27 cellular contexts compared by ENCODE assay signal in genomic region chr1:175678471-175678870, GRCh38.
DNase-seq lines count a peak whose midpoint lies in the region; ATAC-seq, FAIRE-seq and TF ChIP-seq lines count a peak whose summit lies in the region.
"Had no signal": no experiment of that assay in that cellular context is flagged by ENCODE, and none has a peak within 500 bp of the region (broad histone marks: within the 10 kb centered on the region; RNA-seq: fewer than 3 reads in every experiment).

No MANE protein-coding gene starts in this region.

- H4K8ac ChIP-seq in IMR-90 (ENCODE audit: low read depth in 2 of 2, low read length in 2 of 2): no peak overlapping the region

- no peak overlapping the region for H3K56ac ChIP-seq in IMR-90 (ENCODE audit: extremely low read depth, insufficient read depth, low read length)

- H2AFZ ChIP-seq in IMR-90 (replicated peaks; ENCODE audit: low read length, poor library complexity): peak overlapping the region; percentile 34
- H2AFZ ChIP-seq in endothelial cell of umbilical vein (ENCODE audit: low read depth, low read length): peak overlapping the region; percentile 34
- no peak overlapping the region for H2AFZ ChIP-seq in neural cell (ENCODE audit: low read depth, low read length)

- H3K9ac ChIP-seq in BLaER1 (no peak overlapping the region), IMR-90 (ENCODE audit: low read depth, low read length) (no peak overlapping the region), endothelial cell of umbilical vein (replicated peaks; ENCODE audit: extremely low read depth, insufficient read depth, low read length) (no peak overlapping the region), neural cell (ENCODE audit: low read length) (no peak overlapping the region)

- no peak overlapping the region for H3K23ac ChIP-seq in IMR-90 (ENCODE audit: low read depth, low read length)

- H2BK5ac ChIP-seq in IMR-90 (ENCODE audit: low read depth, low read length, poor library complexity, severe bottlenecking): no peak overlapping the region

- no peak for DNase-seq in IMR-90
- DNase-seq in endothelial cell of umbilical vein (ENCODE audit: low read depth, low spot score): peak; percentile 34
- no peak for DNase-seq in DMS79 (lab: John Stamatoyannopoulos, UW)
- DNase-seq in AG08396 (ENCODE audit: low spot score): no peak
- DNase-seq in activated CD4-positive, alpha-beta T cell treated with anti-CD3 and anti-CD28 coated beads, Interleukin-2, amount 10 ng/mL, durations not matched to agents 24 days and 14 days: no peak
- DNase-seq: 8988T; ACHN; C1 segment of cervical spinal cord; CD4-positive, alpha-beta memory T cell; COR-L47; DMS53; EL; GF-D8; NCI-H1092; NCI-H1417 treated with DMSO at 0.1 percent for 48 hours; NCI-H1694 treated with DMSO at 0.1 percent for 48 hours; NCI-H2081; NCI-H226; NCI-H510A; NCI-H69; SHP77 had no signal

- no peak for TF ChIP-seq RAD21 in IMR-90 (IDR thresholded peaks at IDR 0.05; ENCODE audit: low read length)
- no peak for TF ChIP-seq RAD21 in neural cell (conservative IDR thresholded peaks at IDR 0.05)

- H3K18ac ChIP-seq in IMR-90 (ENCODE audit: low read depth, low read length): no peak overlapping the region

- H3K36me3 ChIP-seq in BLaER1: no peaks in the 10 kb centered on the region
- H3K36me3 ChIP-seq in IMR-90 (ENCODE audit: control insufficient read depth, insufficient read depth, low read length): no peaks in the 10 kb centered on the region
- no peaks in the 10 kb centered on the region for H3K36me3 ChIP-seq in endothelial cell of umbilical vein (ENCODE audit: control insufficient read depth in 2 of 2, extremely low read depth in 1 of 2, insufficient read depth in 2 of 2, low read length in 2 of 2)
- no peaks in the 10 kb centered on the region for H3K36me3 ChIP-seq in neural cell (ENCODE audit: insufficient read depth, low read length)

- TF ChIP-seq EP300 in neural cell (conservative IDR thresholded peaks at IDR 0.05; ENCODE audit: poor library complexity, severe bottlenecking): no peak

- no peak overlapping the region for H2BK120ac ChIP-seq in IMR-90 (ENCODE audit: low read depth, low read length)

- no CpG with 5 or more reads among the region's 1 CpG for WGBS in IMR-90 (ENCODE audit: extremely low coverage in 2 of 2, insufficient read length in 1 of 2), 2 experiments

- H3K4me1 ChIP-seq in BLaER1 (peaks cover 62% of the 10 kb centered on the region), IMR-90 (ENCODE audit: control insufficient read depth, insufficient read depth, low read length) (no peaks in the 10 kb centered on the region), endothelial cell of umbilical vein (ENCODE audit: control insufficient read depth, extremely low read depth, insufficient read depth, low read length) (peaks cover 16% of the 10 kb centered on the region)

- BruUV-seq in IMR-90 (replicated peaks; lab: Mats Ljungman, UMichigan): no TSS peak
- no TSS peak for BruUV-seq in endothelial cell of umbilical vein (replicated peaks; lab: Mats Ljungman, UMichigan)

- H3K14ac ChIP-seq in IMR-90 (replicated peaks; ENCODE audit: low read depth, low read length): no peak overlapping the region

- H3K79me2 ChIP-seq in endothelial cell of umbilical vein (ENCODE audit: control insufficient read depth, insufficient read depth, low read length) (no peaks in the 10 kb centered on the region), neural cell (replicated peaks; ENCODE audit: insufficient read depth, low read length) (no peaks in the 10 kb centered on the region)

- no peaks in the 10 kb centered on the region for H3K36me3 Mint-ChIP-seq in activated CD4-positive, alpha-beta T cell treated with anti-CD3 and anti-CD28 coated beads, Interleukin-2, amount 10 ng/mL, durations not matched to agents 24 days and 14 days (ENCODE audit: low read depth)
- H3K36me3 Mint-ChIP-seq: CD4-positive, alpha-beta memory T cell had no signal

- intact Hi-C loops in IMR-90 (cut with micrococcal nuclease): no loop called here
- intact Hi-C loops in endothelial cell of umbilical vein (cut with micrococcal nuclease): loop anchor here (10.0 kb wide), 1 partner anchor 164 kb away; no protein-coding TSS in a partner anchor
- intact Hi-C loops in activated CD4-positive, alpha-beta T cell treated with anti-CD3 and anti-CD28 coated beads, Interleukin-2, amount 10 ng/mL, durations not matched to agents 24 days and 14 days (cut with micrococcal nuclease): no loop called here

- TF ChIP-seq POLR2A in IMR-90 (IDR thresholded peaks at IDR 0.05; ENCODE audit: low read depth, low read length): no peak
- TF ChIP-seq POLR2A in endothelial cell of umbilical vein (IDR thresholded peaks at IDR 0.05; ENCODE audit: low read depth, low read length): no peak

- dilution Hi-C loops in IMR-90 (cut with HindIII; ENCODE audit: low sequenced_read_pairs, unreplicated experiment) (no loop called here), endothelial cell of umbilical vein (cut with MboI; ENCODE audit: extremely low pct_ligation_motif_present, low sequenced_read_pairs) (no loop called here)

- ATAC-seq in IMR-90 (ENCODE audit: low read depth): no peak
- no peak for ATAC-seq in GM18520 (IDR thresholded peaks at IDR 0.05; ENCODE audit: unreplicated experiment)
- ATAC-seq: HCT116 had no signal

- H2BK20ac ChIP-seq in IMR-90 (ENCODE audit: low read depth, low read length): no peak overlapping the region

- CTCF ChIA-PET in IMR-90 (lab: Yijun Ruan, JAX) (no interaction called here), endothelial cell of umbilical vein (lab: Charles Lee) (interaction anchor here (1.2 kb wide), 1 partner anchor 196 kb away, joined by 5 read pairs; no protein-coding TSS in a partner anchor)

- H2BK15ac ChIP-seq in IMR-90 (ENCODE audit: low read depth, low read length): no peak overlapping the region

- no peaks in the 10 kb centered on the region for H3K27me3 Mint-ChIP-seq in activated CD4-positive, alpha-beta T cell treated with anti-CD3 and anti-CD28 coated beads, Interleukin-2, amount 10 ng/mL, durations not matched to agents 24 days and 14 days

- no peaks in the 10 kb centered on the region for H3K9me1 ChIP-seq in IMR-90 (ENCODE audit: insufficient read depth, low read length)
- H3K9me1 ChIP-seq in endothelial cell of umbilical vein (replicated peaks; ENCODE audit: control insufficient read depth, extremely low read depth, insufficient read depth, low read length): no peaks in the 10 kb centered on the region

- H3F3A ChIP-seq in neural cell (ENCODE audit: insufficient read depth, low read length, poor library complexity, severe bottlenecking): no peaks in the 10 kb centered on the region

- H4K5ac ChIP-seq in IMR-90 (ENCODE audit: low read depth, low read length): no peak overlapping the region

- H4K20me1 ChIP-seq in BLaER1 (no peaks in the 10 kb centered on the region), IMR-90 (ENCODE audit: insufficient read depth, low read length) (no peaks in the 10 kb centered on the region), endothelial cell of umbilical vein (replicated peaks; ENCODE audit: control insufficient read depth, extremely low read depth, insufficient read depth, low read length) (no peaks in the 10 kb centered on the region), neural cell (ENCODE audit: insufficient read depth) (no peaks in the 10 kb centered on the region)

- H3K9me3 ChIP-seq in BLaER1: no peaks in the 10 kb centered on the region
- H3K9me3 ChIP-seq in IMR-90 (ENCODE audit: control insufficient read depth, insufficient read depth, low read length): no peaks in the 10 kb centered on the region; the same call in 1 of the 2 replicates
- no peaks in the 10 kb centered on the region for H3K9me3 ChIP-seq in endothelial cell of umbilical vein (replicated peaks; ENCODE audit: control insufficient read depth, insufficient read depth, low read length)
- no peaks in the 10 kb centered on the region for H3K9me3 ChIP-seq in neural cell (ENCODE audit: low read length)

- H3K4me3 Mint-ChIP-seq in activated CD4-positive, alpha-beta T cell treated with anti-CD3 and anti-CD28 coated beads, Interleukin-2, amount 10 ng/mL, durations not matched to agents 24 days and 14 days: no peak overlapping the region
- H3K4me3 Mint-ChIP-seq: CD4-positive, alpha-beta memory T cell had no signal

- no peaks in the 10 kb centered on the region for H3K4me1 Mint-ChIP-seq in activated CD4-positive, alpha-beta T cell treated with anti-CD3 and anti-CD28 coated beads, Interleukin-2, amount 10 ng/mL, durations not matched to agents 24 days and 14 days
- H3K4me1 Mint-ChIP-seq: CD4-positive, alpha-beta memory T cell had no signal

- in situ Hi-C loops in IMR-90 (cut with MboI; ENCODE audit: low sequenced_read_pairs): no loop called here

- peak; percentile 55 for FAIRE-seq in endothelial cell of umbilical vein (lab: Jason Lieb, UNC)
- FAIRE-seq: GM12891 had no signal

- H3K79me1 ChIP-seq in IMR-90 (ENCODE audit: low read depth in 1 of 2, low read length in 2 of 2): no peaks in the 10 kb centered on the region

- H3K9me2 ChIP-seq in neural cell (ENCODE audit: insufficient read depth, low read length): no peaks in the 10 kb centered on the region

- H2AK9ac ChIP-seq in IMR-90 (replicated peaks; ENCODE audit: low read depth, low read length, poor library complexity): no peak overlapping the region

- TF ChIP-seq CTCF in IMR-90 (conservative IDR thresholded peaks at IDR 0.05; ENCODE audit: low read depth, low read length) (no peak), endothelial cell of umbilical vein (IDR thresholded peaks at IDR 0.05; ENCODE audit: extremely low read depth in 1 of 2, insufficient read depth in 1 of 2, low read depth in 1 of 2, low read length in 2 of 2) (no peak), neural cell (IDR thresholded peaks at IDR 0.05; ENCODE audit: poor library complexity, severe bottlenecking) (no peak)

- H3K4me3 ChIP-seq in BLaER1 (no peak overlapping the region), IMR-90 (ENCODE audit: insufficient read depth, low read depth, low read length) (no peak overlapping the region), endothelial cell of umbilical vein (replicated peaks in 1 of 3; ENCODE audit: insufficient read depth in 1 of 3, low read depth in 1 of 3, low read length in 3 of 3) (no peak overlapping the region), neural cell (ENCODE audit: low read length) (no peak overlapping the region)

- H3K27me3 ChIP-seq in BLaER1 (no peaks in the 10 kb centered on the region), IMR-90 (ENCODE audit: control insufficient read depth, insufficient read depth, low read length) (no peaks in the 10 kb centered on the region), endothelial cell of umbilical vein (ENCODE audit: control insufficient read depth in 2 of 2, insufficient read depth in 2 of 2, low read length in 2 of 2) (peaks cover 0 to 4% of the 10 kb centered on the region in 2 experiments), neural cell (ENCODE audit: insufficient read depth, low read depth, low read length) (no peaks in the 10 kb centered on the region)

- POLR2A ChIA-PET in IMR-90 (lab: Charles Lee; ENCODE audit: unreplicated experiment): no interaction called here
- POLR2A ChIA-PET in endothelial cell of umbilical vein (lab: Charles Lee): no interaction called here

- H3K27ac Mint-ChIP-seq in activated CD4-positive, alpha-beta T cell treated with anti-CD3 and anti-CD28 coated beads, Interleukin-2, amount 10 ng/mL, durations not matched to agents 24 days and 14 days: no peak overlapping the region
- H3K27ac Mint-ChIP-seq: CD4-positive, alpha-beta memory T cell had no signal

- no peak overlapping the region for H4K91ac ChIP-seq in IMR-90 (ENCODE audit: insufficient read depth, low read depth, low read length)

- no peak overlapping the region for H3K4ac ChIP-seq in IMR-90 (ENCODE audit: low read depth, low read length)

- H3K27ac ChIP-seq in BLaER1: no peak overlapping the region
- no peak overlapping the region for H3K27ac ChIP-seq in IMR-90 (ENCODE audit: insufficient read depth, low read length)
- H3K27ac ChIP-seq in endothelial cell of umbilical vein (ENCODE audit: insufficient read depth, low read depth, low read length): no peak overlapping the region
- peak overlapping the region; percentile 66 for H3K27ac ChIP-seq in neural cell (ENCODE audit: low read length)
- H3K27ac ChIP-seq: RWPE1 had no signal

- H3K9me3 Mint-ChIP-seq in activated CD4-positive, alpha-beta T cell treated with anti-CD3 and anti-CD28 coated beads, Interleukin-2, amount 10 ng/mL, durations not matched to agents 24 days and 14 days: no peaks in the 10 kb centered on the region
- H3K9me3 Mint-ChIP-seq: CD4-positive, alpha-beta memory T cell had no signal

- H3K4me2 ChIP-seq in BLaER1 (0 out of 2 replicates have a peak overlapping the region, but pooled peaks have one; percentile 67), IMR-90 (ENCODE audit: low read depth, low read length) (no peak overlapping the region), endothelial cell of umbilical vein (ENCODE audit: insufficient read depth, low read length) (no peak overlapping the region), neural cell (ENCODE audit: low read length) (no peak overlapping the region)

- no peak overlapping the region for H2AK5ac ChIP-seq in IMR-90 (ENCODE audit: low read depth, low read length)
